ENCODE assay signal across 1 cellular context in genomic region chr4:186557486-186557885, GRCh38.
TF ChIP-seq lines count a peak whose summit lies in the region.

No MANE protein-coding gene starts in this region.

TF ChIP-seq in K562, 482 proteins besides CTCF, POLR2A, EP300 and RAD21 (continued from another document):
- TF ChIP-seq NONO (IDR thresholded peaks at IDR 0.05; ENCODE audit: low read depth in 2 of 2, low read length in 1 of 2) = no peak
- TF ChIP-seq MAFF (IDR thresholded peaks at IDR 0.05; ENCODE audit: low read length) = no peak
- no peak for TF ChIP-seq CHD2 (IDR thresholded peaks at IDR 0.05; ENCODE audit: low read depth, low read length)
- TF ChIP-seq GTF2E2 (tag; IDR thresholded peaks at IDR 0.05) = no peak
- TF ChIP-seq CREB3L1 (IDR thresholded peaks at IDR 0.05; ENCODE audit: borderline replicate concordance, low read depth) = no peak
- TF ChIP-seq, protein P1, sequence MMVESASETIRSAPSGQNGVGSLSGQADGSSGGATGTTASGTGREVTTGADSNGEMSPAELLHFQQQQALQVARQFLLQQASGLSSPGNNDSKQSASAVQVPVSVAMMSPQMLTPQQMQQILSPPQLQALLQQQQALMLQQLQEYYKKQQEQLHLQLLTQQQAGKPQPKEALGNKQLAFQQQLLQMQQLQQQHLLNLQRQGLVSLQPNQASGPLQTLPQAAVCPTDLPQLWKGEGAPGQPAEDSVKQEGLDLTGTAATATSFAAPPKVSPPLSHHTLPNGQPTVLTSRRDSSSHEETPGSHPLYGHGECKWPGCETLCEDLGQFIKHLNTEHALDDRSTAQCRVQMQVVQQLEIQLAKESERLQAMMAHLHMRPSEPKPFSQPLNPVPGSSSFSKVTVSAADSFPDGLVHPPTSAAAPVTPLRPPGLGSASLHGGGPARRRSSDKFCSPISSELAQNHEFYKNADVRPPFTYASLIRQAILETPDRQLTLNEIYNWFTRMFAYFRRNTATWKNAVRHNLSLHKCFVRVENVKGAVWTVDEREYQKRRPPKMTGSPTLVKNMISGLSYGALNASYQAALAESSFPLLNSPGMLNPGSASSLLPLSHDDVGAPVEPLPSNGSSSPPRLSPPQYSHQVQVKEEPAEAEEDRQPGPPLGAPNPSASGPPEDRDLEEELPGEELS (CRISPR knock-in tag; IDR thresholded peaks at IDR 0.05; ENCODE audit: borderline replicate concordance) = no peak
- no peak for TF ChIP-seq PTTG1 (tag; IDR thresholded peaks at IDR 0.05; ENCODE audit: low read depth)
- no peak for TF ChIP-seq ZNF347 (CRISPR knock-in tag; IDR thresholded peaks at IDR 0.05; ENCODE audit: low read depth)
- TF ChIP-seq BHLHE40 (IDR thresholded peaks at IDR 0.05; ENCODE audit: low read length) = no peak
- TF ChIP-seq, protein P2, sequence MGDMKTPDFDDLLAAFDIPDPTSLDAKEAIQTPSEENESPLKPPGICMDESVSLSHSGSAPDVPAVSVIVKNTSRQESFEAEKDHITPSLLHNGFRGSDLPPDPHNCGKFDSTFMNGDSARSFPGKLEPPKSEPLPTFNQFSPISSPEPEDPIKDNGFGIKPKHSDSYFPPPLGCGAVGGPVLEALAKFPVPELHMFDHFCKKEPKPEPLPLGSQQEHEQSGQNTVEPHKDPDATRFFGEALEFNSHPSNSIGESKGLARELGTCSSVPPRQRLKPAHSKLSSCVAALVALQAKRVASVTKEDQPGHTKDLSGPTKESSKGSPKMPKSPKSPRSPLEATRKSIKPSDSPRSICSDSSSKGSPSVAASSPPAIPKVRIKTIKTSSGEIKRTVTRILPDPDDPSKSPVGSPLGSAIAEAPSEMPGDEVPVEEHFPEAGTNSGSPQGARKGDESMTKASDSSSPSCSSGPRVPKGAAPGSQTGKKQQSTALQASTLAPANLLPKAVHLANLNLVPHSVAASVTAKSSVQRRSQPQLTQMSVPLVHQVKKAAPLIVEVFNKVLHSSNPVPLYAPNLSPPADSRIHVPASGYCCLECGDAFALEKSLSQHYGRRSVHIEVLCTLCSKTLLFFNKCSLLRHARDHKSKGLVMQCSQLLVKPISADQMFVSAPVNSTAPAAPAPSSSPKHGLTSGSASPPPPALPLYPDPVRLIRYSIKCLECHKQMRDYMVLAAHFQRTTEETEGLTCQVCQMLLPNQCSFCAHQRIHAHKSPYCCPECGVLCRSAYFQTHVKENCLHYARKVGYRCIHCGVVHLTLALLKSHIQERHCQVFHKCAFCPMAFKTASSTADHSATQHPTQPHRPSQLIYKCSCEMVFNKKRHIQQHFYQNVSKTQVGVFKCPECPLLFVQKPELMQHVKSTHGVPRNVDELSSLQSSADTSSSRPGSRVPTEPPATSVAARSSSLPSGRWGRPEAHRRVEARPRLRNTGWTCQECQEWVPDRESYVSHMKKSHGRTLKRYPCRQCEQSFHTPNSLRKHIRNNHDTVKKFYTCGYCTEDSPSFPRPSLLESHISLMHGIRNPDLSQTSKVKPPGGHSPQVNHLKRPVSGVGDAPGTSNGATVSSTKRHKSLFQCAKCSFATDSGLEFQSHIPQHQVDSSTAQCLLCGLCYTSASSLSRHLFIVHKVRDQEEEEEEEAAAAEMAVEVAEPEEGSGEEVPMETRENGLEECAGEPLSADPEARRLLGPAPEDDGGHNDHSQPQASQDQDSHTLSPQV (IDR thresholded peaks at IDR 0.05) = no peak
